ENCODE assay signal across 8 cellular contexts in the genomic region with DNA sequence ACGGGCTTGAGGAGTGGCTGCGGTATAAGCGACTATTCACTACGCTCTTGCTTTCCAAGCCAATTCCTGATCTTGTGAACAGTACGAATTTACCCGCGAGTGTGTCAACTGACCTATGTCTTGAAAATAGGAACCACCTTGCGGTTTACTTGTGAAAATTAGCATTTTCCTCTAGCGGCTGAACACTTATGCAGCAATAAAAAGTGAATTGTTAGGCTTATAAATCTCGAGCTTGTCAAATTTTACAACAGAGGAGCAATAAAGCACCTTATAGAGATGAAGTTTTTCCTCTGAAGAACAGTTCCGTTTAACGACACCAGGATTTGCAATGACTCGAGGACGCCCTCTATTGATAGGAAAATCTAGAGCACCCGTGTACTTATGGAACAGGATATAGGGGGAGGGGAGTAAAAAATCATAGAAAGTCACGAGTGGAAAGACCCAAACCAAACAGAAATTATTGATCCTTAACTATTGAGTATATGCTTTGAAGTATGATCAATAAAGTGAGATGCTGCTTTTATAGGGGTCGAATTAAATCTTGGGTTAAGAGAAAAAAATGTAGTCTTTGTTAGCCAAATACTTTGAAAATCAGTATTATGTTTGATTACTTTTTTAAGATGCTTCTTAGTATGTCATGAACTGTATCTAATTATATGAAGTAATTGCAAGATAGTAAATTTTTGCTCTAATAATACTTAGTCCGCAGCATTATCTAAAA. TPM values are rescaled to one million over a fixed set of nuclear protein-coding genes. Genes with fewer than 3 reads are reported as not detected.
DNase-seq lines count a peak whose midpoint lies in the region; ATAC-seq and TF ChIP-seq lines count a peak whose summit lies in the region.

No MANE protein-coding gene starts in this region.

- no peak for ATAC-seq in HG03097 (IDR thresholded peaks at IDR 0.05; ENCODE audit: low FRiP score, unreplicated experiment)

- H3K36me3 ChIP-seq in rectal smooth muscle tissue (ENCODE audit: control insufficient read depth, insufficient read depth, low read length): no peaks in the 10 kb centered on the region

- in situ Hi-C loops in GM13977 (cut with MboI; ENCODE audit: low pct_unique_long_range_greater_than_20kb, low sequenced_read_pairs, unreplicated experiment): no loop called here
- in situ Hi-C loops in SK-MEL-5 (cut with HindIII; ENCODE audit: low pct_unique_long_range_greater_than_20kb, low sequenced_read_pairs): no loop called here
- in situ Hi-C loops in astrocyte of the spinal cord (cut with HindIII; ENCODE audit: low sequenced_read_pairs): no loop called here

- TF ChIP-seq CTCF in GM13977 (IDR thresholded peaks at IDR 0.05; ENCODE audit: extremely low read depth, insufficient read depth, missing control alignments) (peak; percentile 79), NB4 (IDR thresholded peaks at IDR 0.05; ENCODE audit: low read depth, low read length) (peak; percentile 76), astrocyte of the spinal cord (IDR thresholded peaks at IDR 0.05; ENCODE audit: low read depth, low read length) (peak; percentile 88)

- peak overlapping the region; percentile 24 for H3K9ac ChIP-seq in rectal smooth muscle tissue (ENCODE audit: low read length)

- H3K27me3 ChIP-seq in rectal smooth muscle tissue (ENCODE audit: control insufficient read depth, insufficient read depth, low read length): no peaks in the 10 kb centered on the region

- H3K4me3 ChIP-seq in NB4 (ENCODE audit: low read depth, low read length) (peak overlapping the region; percentile 32), astrocyte of the spinal cord (ENCODE audit: low read depth, low read length) (peak overlapping the region; percentile 83), rectal smooth muscle tissue (ENCODE audit: low read length) (peak overlapping the region; percentile 86)

- DNase-seq in AG08396 (ENCODE audit: low spot score) (peak; percentile 70), GM13977 (ENCODE audit: low spot score) (peak; percentile 78), NB4 (ENCODE audit: low read depth) (peak; percentile 76), SK-MEL-5 (ENCODE audit: low read depth, low spot score) (peak; percentile 90), astrocyte of the spinal cord (ENCODE audit: low read depth, low spot score) (peak; percentile 96), hepatic stellate cell (ENCODE audit: low spot score) (peak; percentile 79)

- no peak for TF ChIP-seq POLR2A in NB4 (IDR thresholded peaks at IDR 0.05; ENCODE audit: extremely low read depth, insufficient read length)

- H3K27ac ChIP-seq in rectal smooth muscle tissue (ENCODE audit: low read depth, low read length): peak overlapping the region; percentile 72

- no peaks in the 10 kb centered on the region for H3K4me1 ChIP-seq in rectal smooth muscle tissue (ENCODE audit: control insufficient read depth, insufficient read depth, low read length)

RNA-seq across cellular contexts. Expression of a gene that starts 1.9 kb away (rescaled TPM):
- 14.9 and 18.3 TPM in 2 replicates for total RNA-seq in SK-MEL-5 (2014; rRNA removed; shearing (Covaris generic))
- polyA plus RNA-seq in SK-MEL-5 (2015; cell fraction: cytosol; rRNA removed): 26.6 and 32.9 TPM in 2 replicates
- 62.9 and 67.4 TPM in 2 replicates for polyA plus RNA-seq in SK-MEL-5 (2015; cell fraction: nucleus; rRNA removed)

Comparison
In these comparisons a context has a peak if more than half of its experiments do, and no peak if none do; other contexts are left out.
1. H3K4me3 ChIP-seq: peak in every context shown above with its lines; median percentile 86 in rectal smooth muscle tissue; 83 in astrocyte of the spinal cord; 32 in NB4.